Comparison of ENCODE assay signal across 9 cellular contexts in the genomic region with DNA sequence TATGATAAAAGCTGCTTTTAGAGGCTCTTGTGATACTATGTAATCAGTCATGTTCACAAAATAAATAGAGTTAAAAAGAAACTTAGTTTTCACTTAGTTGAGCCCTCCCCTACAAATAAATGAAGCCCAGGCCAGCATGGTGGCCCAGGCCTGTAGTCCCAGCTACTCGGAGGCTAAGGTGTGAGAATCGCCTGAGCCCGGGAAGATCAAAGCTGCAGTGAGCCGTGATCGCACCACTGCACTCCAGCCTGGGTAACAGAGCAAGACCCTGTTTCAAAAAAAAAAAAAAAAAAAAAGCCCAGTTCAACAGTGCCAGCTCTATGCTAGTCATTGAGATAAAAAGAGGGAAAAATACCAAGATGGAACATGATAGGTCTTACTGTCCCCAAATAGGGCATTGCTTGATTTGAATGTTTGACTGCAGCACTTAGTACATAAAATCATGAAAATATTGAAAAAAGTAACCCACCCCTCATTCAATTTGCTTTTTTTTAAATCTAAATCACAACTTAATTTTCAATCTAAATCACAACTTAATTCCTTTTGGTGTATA. TPM values are rescaled to one million over a fixed set of nuclear protein-coding genes. Genes with fewer than 3 reads are reported as not detected.
DNase-seq lines count a peak whose midpoint lies in the region; ATAC-seq, FAIRE-seq and TF ChIP-seq lines count a peak whose summit lies in the region.
"Had no signal": no experiment of that assay in that cellular context is flagged by ENCODE, and none has a peak within 500 bp of the region (broad histone marks: within the 10 kb centered on the region; RNA-seq: fewer than 3 reads in every experiment).

No MANE protein-coding gene starts in this region.

- no peaks in the 10 kb centered on the region for H3K27me3 ChIP-seq in GM23248 (replicated peaks; ENCODE audit: insufficient read depth)
- no peaks in the 10 kb centered on the region for H3K27me3 ChIP-seq in GM12878 (replicated peaks in 1 of 2; ENCODE audit: control insufficient read depth in 2 of 2, insufficient read depth in 2 of 2, low read length in 1 of 2)
- H3K27me3 ChIP-seq in mucosa of rectum (ENCODE audit: control insufficient read depth in 2 of 2, insufficient read depth in 2 of 2, low read length in 2 of 2): no peaks in the 10 kb centered on the region

- H3K4me1 ChIP-seq in A549 (peaks cover 13% of the 10 kb centered on the region), GM23248 (ENCODE audit: insufficient read depth) (peaks cover 10% of the 10 kb centered on the region), GM12878 (ENCODE audit: control insufficient read depth, insufficient read depth, low read length) (peaks cover 8% of the 10 kb centered on the region; the same call in 1 of the 2 replicates), mucosa of rectum (ENCODE audit: control insufficient read depth in 2 of 2, insufficient read depth in 2 of 2, low read length in 2 of 2) (peaks cover 9 to 10% of the 10 kb centered on the region in 2 donors)

- 91% methylated on average over 5 of the region's 5 CpGs for WGBS in A549 (ENCODE audit: missing lambda C conversion rate)
- 75 to 89% methylated on average over 5 of the region's 5 CpGs for WGBS in GM23248 (ENCODE audit: low coverage in 1 of 2, low lambda C conversion rate in 2 of 2, missing lambda C conversion rate in 2 of 2), 2 experiments
- WGBS in GM12878 (ENCODE audit: insufficient coverage, insufficient replicate concordance, low lambda C conversion rate, missing lambda C conversion rate): 9% methylated on average over 5 of the region's 5 CpGs

- POLR2A ChIA-PET in A549 (lab: Yijun Ruan, JAX) (no interaction called here), GM12878 (lab: Charles Lee) (interaction anchor here (0.6 to 2.4 kb wide), 5 partner anchors 9 to 1586 kb away, joined by 3 to 11 read pairs (median 6); a partner anchor contains a TSS)

- no peak overlapping the region for H3K27ac Mint-ChIP-seq in Calu3 (ENCODE audit: unreplicated experiment)

- H3K79me2 ChIP-seq in GM23248 (ENCODE audit: insufficient read depth) (peaks cover 56% of the 10 kb centered on the region), GM12878 (ENCODE audit: control insufficient read depth, insufficient read depth, low read length) (peaks cover 34% of the 10 kb centered on the region)

- no peaks in the 10 kb centered on the region for H3K27me3 Mint-ChIP-seq in Calu3 (ENCODE audit: unreplicated experiment)

- H4K20me1 ChIP-seq in GM23248 (ENCODE audit: insufficient read depth) (no peaks in the 10 kb centered on the region), GM12878 (ENCODE audit: control insufficient read depth, insufficient read depth) (no peaks in the 10 kb centered on the region)

- CTCF ChIA-PET in A549 (lab: Yijun Ruan, JAX): interaction anchor here (0.9 to 6.3 kb wide), 4 partner anchors 10 to 408 kb away, joined by 4 to 72 read pairs (median 14); a partner anchor contains a TSS
- CTCF ChIA-PET in GM12878 (lab: Yijun Ruan, JAX): interaction anchor here (1.4 to 9.9 kb wide), 6 partner anchors 11 to 197 kb away, joined by 3 to 163 read pairs (median 84); a partner anchor contains a TSS
- CTCF ChIA-PET in Calu3 (lab: Charles Lee): no interaction called here

- intact Hi-C loops in GM12878 (cut with micrococcal nuclease; ENCODE audit: unreplicated experiment): loop anchor here (5.0 kb wide), 4 partner anchors 120 to 520 kb away; a partner anchor contains a TSS
- intact Hi-C loops in Calu3 (cut with micrococcal nuclease; ENCODE audit: unreplicated experiment): loop anchor here (5.0 kb wide), 2 partner anchors 100 to 125 kb away; a partner anchor contains a TSS

- H3K36me3 Mint-ChIP-seq in Calu3 (ENCODE audit: insufficient read depth, unreplicated experiment): peaks cover 11% of the 10 kb centered on the region

- ATAC-seq in A549: no peak
- ATAC-seq in GM12878: peak; percentile 35

- H3K4me3 Mint-ChIP-seq in Calu3 (ENCODE audit: low read depth, unreplicated experiment): no peak overlapping the region

- TF ChIP-seq CTCF in A549 (IDR thresholded peaks at IDR 0.05): no peak
- no peak for TF ChIP-seq CTCF in GM12878 (IDR thresholded peaks at IDR 0.05 in 2 of 3, conservative IDR thresholded peaks at IDR 0.05 in 1 of 3; ENCODE audit: control insufficient read depth in 2 of 3, extremely low read depth in 1 of 3, insufficient read depth in 1 of 3, low read depth in 3 of 3, low read length in 3 of 3)
- no peak for TF ChIP-seq CTCF in Calu3 (IDR thresholded peaks at IDR 0.05; ENCODE audit: unreplicated experiment)

- no peak for TF ChIP-seq POLR2A in A549 (IDR thresholded peaks at IDR 0.05; ENCODE audit: low read length)
- TF ChIP-seq POLR2A in GM12878 (IDR thresholded peaks at IDR 0.05; ENCODE audit: low read depth, low read length): no peak

- H3K9ac ChIP-seq in GM23248 (peak overlapping the region; percentile 96), GM12878 (ENCODE audit: control insufficient read depth, insufficient read depth, low read length) (peak overlapping the region; percentile 99), mucosa of rectum (ENCODE audit: low read depth in 1 of 2, low read length in 2 of 2) (peak overlapping the region; percentile 98 to 100)

- peaks cover 10% of the 10 kb centered on the region for H3K36me3 ChIP-seq in GM23248 (ENCODE audit: low read depth)
- H3K36me3 ChIP-seq in GM12878 (ENCODE audit: control insufficient read depth in 2 of 2, insufficient read depth in 2 of 2, low read length in 1 of 2): peaks cover 0 to 9% of the 10 kb centered on the region in 2 experiments; a peak in 2 of 4 replicates
- peaks cover 18 to 25% of the 10 kb centered on the region in 2 donors for H3K36me3 ChIP-seq in mucosa of rectum (ENCODE audit: control insufficient read depth in 2 of 2, insufficient read depth in 2 of 2, low read length in 2 of 2)

- BruUV-seq in GM12878 (replicated peaks; lab: Mats Ljungman, UMichigan) (no TSS peak), Calu3 (replicated peaks; lab: Mats Ljungman, UMichigan) (no TSS peak)

- H3K4me2 ChIP-seq in A549 (peak overlapping the region; percentile 87), GM23248 (ENCODE audit: unreplicated experiment) (peak overlapping the region; percentile 88), GM12878 (ENCODE audit: control insufficient read depth, insufficient read depth) (peak overlapping the region; percentile 78)

- H3F3A ChIP-seq in GM23248 (ENCODE audit: insufficient read depth): no peaks in the 10 kb centered on the region

- RAD21 ChIA-PET in GM12878 (lab: Charles Lee; ENCODE audit: unreplicated experiment): interaction anchor here (0.7 to 2.3 kb wide), 7 partner anchors 11 to 409 kb away, joined by 3 to 14 read pairs (median 4); a partner anchor contains a TSS

- H3K9me3 ChIP-seq in A549: no peaks in the 10 kb centered on the region
- no peaks in the 10 kb centered on the region for H3K9me3 ChIP-seq in GM23248 (ENCODE audit: low read depth)
- no peaks in the 10 kb centered on the region for H3K9me3 ChIP-seq in GM12878 (replicated peaks; ENCODE audit: control insufficient read depth, insufficient read depth, low read length)
- H3K9me3 ChIP-seq in mucosa of rectum (ENCODE audit: control insufficient read depth in 2 of 2, low read length in 2 of 2): no peaks in the 10 kb centered on the region

- peak overlapping the region; percentile 78 for H3K4me3 ChIP-seq in A549
- H3K4me3 ChIP-seq in GM23248: peak overlapping the region; percentile 95
- H3K4me3 ChIP-seq in GM12878: peak overlapping the region; percentile 82
- peak overlapping the region in 1 of 2 donors; percentile 98 for H3K4me3 ChIP-seq in mucosa of rectum (ENCODE audit: low read length in 2 of 2)

- TF ChIP-seq EP300 in A549 (IDR thresholded peaks at IDR 0.05): no peak
- TF ChIP-seq EP300 in GM12878 (IDR thresholded peaks at IDR 0.05; ENCODE audit: borderline replicate concordance in 1 of 2, control insufficient read depth in 1 of 2, low read depth in 2 of 2, low read length in 2 of 2): no peak

- FAIRE-seq in A549 (lab: Jason Lieb, UNC): no peak
- FAIRE-seq in GM12878 (lab: Jason Lieb, UNC): no peak

- in situ Hi-C loops in GM23248 (cut with MboI): no loop called here
- in situ Hi-C loops in GM12878 (cut with MboI): no loop called here

- H3K4me1 Mint-ChIP-seq in Calu3 (ENCODE audit: low read depth, unreplicated experiment): peaks cover 8% of the 10 kb centered on the region

- SMC1A ChIA-PET in GM12878 (lab: Charles Lee; ENCODE audit: uncharacterized antibody, unreplicated experiment): interaction anchor here (0.7 to 6.9 kb wide), 7 partner anchors 12 to 126 kb away, joined by 3 to 71 read pairs (median 7); a partner anchor contains a TSS

- no peaks in the 10 kb centered on the region for H3K9me2 ChIP-seq in GM23248 (ENCODE audit: insufficient read depth)

- no peak for TF ChIP-seq RAD21 in A549 (conservative IDR thresholded peaks at IDR 0.05 in 1 of 2, IDR thresholded peaks at IDR 0.05 in 1 of 2)
- TF ChIP-seq RAD21 in GM12878 (IDR thresholded peaks at IDR 0.05; ENCODE audit: insufficient read depth, low read depth, low read length): no peak

- H2AFZ ChIP-seq in GM23248 (peak overlapping the region; percentile 99; the same call in 1 of the 2 replicates), GM12878 (ENCODE audit: control insufficient read depth, low read depth, low read length) (no peak overlapping the region)

- no peak for DNase-seq in A549 (ENCODE audit: low read depth in 1 of 2, low spot score in 1 of 2)
- DNase-seq in GM23248: no peak
- DNase-seq in GM12878 (ENCODE audit: low read depth, low spot score): no peak
- no peak for DNase-seq in Calu3
- DNase-seq in LoVo (ENCODE audit: low spot score): no peak
- DNase-seq in SKM-1 (lab: John Stamatoyannopoulos, UW; ENCODE audit: unreplicated experiment): no peak
- DNase-seq in KG1 (lab: John Stamatoyannopoulos, UW): no peak

- H3K9me3 Mint-ChIP-seq in Calu3 (ENCODE audit: low read depth, unreplicated experiment): no peaks in the 10 kb centered on the region
- H3K9me3 Mint-ChIP-seq: mesothelial cell of epicardium had no signal

- H3K27ac ChIP-seq in A549: no peak overlapping the region
- H3K27ac ChIP-seq in GM23248: no peak overlapping the region
- peak overlapping the region; percentile 93 for H3K27ac ChIP-seq in GM12878 (ENCODE audit: control insufficient read depth, insufficient read depth)
- no peak overlapping the region for H3K27ac ChIP-seq in mucosa of rectum (ENCODE audit: low read depth in 2 of 2, low read length in 2 of 2)

RNA-seq across cellular contexts. Expression of a gene that starts 1.5 kb away (rescaled TPM):
- 47.7 and 69.0 TPM in 2 replicates for polyA plus RNA-seq in A549 (2011; rRNA removed)
- 13.8 and 15.4 TPM in 2 replicates for polyA plus RNA-seq in A549 (2012; cell fraction: cytosol; rRNA removed)
- 3.8 and 7.1 TPM in 2 replicates for polyA plus RNA-seq in A549 (2012; cell fraction: nucleus; rRNA removed)
- 45.9 to 52.1 TPM (median 47.9 TPM) in 3 replicates for polyA plus RNA-seq in A549 (2017; fragmentation: RNase III; extraction: RNeasy Plus Mini Kit Qiagen cat#74134 plus additional on column Dnase treatment)
- polyA minus RNA-seq in A549 (2011; rRNA and poly(A)+ RNA removed): 10.5 and 12.0 TPM in 2 replicates
- total RNA-seq in GM23248 (2014; rRNA removed; shearing (Covaris generic)): 63.4 and 67.7 TPM in 2 replicates
- 54.4 and 61.7 TPM in 2 replicates for polyA plus RNA-seq in GM23248 (2016; fragmentation: Nextera tagmentation; extraction: Ambion mirVana)
- total RNA-seq in GM12878 (2013; cell fraction: nucleolus; rRNA removed): 26.2 and 27.2 TPM in 2 replicates
- total RNA-seq in GM12878 (2014; rRNA removed): 48.0 and 58.4 TPM in 2 replicates
- 71.5 and 79.3 TPM in 2 replicates for total RNA-seq in GM12878 (2014; rRNA removed; fragmentation: Illumina TruSeq; extraction: Trizol)
- total RNA-seq in GM12878 (2021): 39.5 and 43.2 TPM in 2 replicates
- polyA plus RNA-seq in GM12878 (2011; ENCODE audit: low read depth): 42.4 TPM
- 39.1 and 63.6 TPM in 2 replicates for polyA plus RNA-seq in GM12878 (2011; rRNA removed)
- polyA plus RNA-seq in GM12878 (2011; cell fraction: cytosol; rRNA removed): 12.1 and 12.3 TPM in 2 replicates
- 16.0 and 17.7 TPM in 2 replicates for polyA plus RNA-seq in GM12878 (2011; cell fraction: nucleus; rRNA removed)
- polyA plus RNA-seq in GM12878 (2012): 32.1 and 32.6 TPM in 2 replicates
- 89.8 and 119 TPM in 2 replicates for polyA plus RNA-seq in GM12878 (2014; fragmentation: Illumina TruSeq; extraction: Trizol)
- polyA plus RNA-seq in GM12878 (2014; fragmentation: Nextera tagmentation; extraction: Ambion mirVana): 10 to 100 TPM; 70.1 to 74.1 TPM
- 37.6 and 42.6 TPM in 2 replicates for polyA plus RNA-seq in GM12878 (2014; rRNA removed)
- polyA plus RNA-seq in GM12878 (2016; fragmentation: Nextera tagmentation; extraction: Ambion mirVana): 10 to 100 TPM; 77.4 to 82.1 TPM
- polyA minus RNA-seq in GM12878 (2011; rRNA and poly(A)+ RNA removed): 24.7 and 31.5 TPM in 2 replicates
- 21.3 and 31.0 TPM in 2 replicates for polyA minus RNA-seq in GM12878 (2011; cell fraction: cytosol; rRNA and poly(A)+ RNA removed)
- polyA minus RNA-seq in GM12878 (2011; cell fraction: nucleus; rRNA and poly(A)+ RNA removed): 13.3 and 16.4 TPM in 2 replicates
- total RNA-seq in Calu3 (2022): 29.1 and 30.7 TPM in 2 replicates

RNA-seq across cellular contexts. Expression of a gene that starts 11.7 kb away (rescaled TPM):
- polyA plus RNA-seq in A549 (2011; rRNA removed) (3.1 and 4.8 TPM in 2 replicates), A549 (2017; fragmentation: RNase III; extraction: RNeasy Plus Mini Kit Qiagen cat#74134 plus additional on column Dnase treatment) (1.7 to 2.3 TPM (median 2.2 TPM) in 3 replicates), GM23248 (2016; fragmentation: Nextera tagmentation; extraction: Ambion mirVana) (3.1 and 3.8 TPM in 2 replicates), GM12878 (2011; rRNA removed) (1.7 and 2.4 TPM in 2 replicates), GM12878 (2014; fragmentation: Illumina TruSeq; extraction: Trizol) (2.4 and 2.5 TPM in 2 replicates), GM12878 (2014; fragmentation: Nextera tagmentation; extraction: Ambion mirVana) (1 to 10 TPM; 1.3 to 2.9 TPM), GM12878 (2014; rRNA removed) (2.9 and 3.0 TPM in 2 replicates), GM12878 (2016; fragmentation: Nextera tagmentation; extraction: Ambion mirVana) (1 to 10 TPM; 1.9 to 3.3 TPM)
- 0.70 and 1.1 TPM in 2 replicates for polyA plus RNA-seq in A549 (2012; cell fraction: cytosol; rRNA removed)
- 0.58 and 0.69 TPM in 2 replicates for polyA plus RNA-seq in A549 (2012; cell fraction: nucleus; rRNA removed)
- polyA minus RNA-seq in A549 (2011; rRNA and poly(A)+ RNA removed): 3.3 and 4.4 TPM in 2 replicates
- 2.3 and 3.4 TPM in 2 replicates for total RNA-seq in GM23248 (2014; rRNA removed; shearing (Covaris generic))
- 19.2 and 21.8 TPM in 2 replicates for total RNA-seq in GM12878 (2013; cell fraction: nucleolus; rRNA removed)
- total RNA-seq in GM12878 (2014; rRNA removed) (3.9 and 4.1 TPM in 2 replicates), GM12878 (2014; rRNA removed; fragmentation: Illumina TruSeq; extraction: Trizol) (4.2 and 5.2 TPM in 2 replicates), GM12878 (2021) (1.7 and 2.0 TPM in 2 replicates), Calu3 (2022) (2.1 and 6.3 TPM in 2 replicates)
- 0.87 TPM for polyA plus RNA-seq in GM12878 (2011; ENCODE audit: low read depth)
- 0.33 and 0.67 TPM in 2 replicates for polyA plus RNA-seq in GM12878 (2011; cell fraction: cytosol; rRNA removed)
- polyA plus RNA-seq in GM12878 (2011; cell fraction: nucleus; rRNA removed): 1.4 and 1.5 TPM in 2 replicates
- polyA plus RNA-seq in GM12878 (2012): 1.5 and 1.7 TPM in 2 replicates
- 2.3 and 2.5 TPM in 2 replicates for polyA minus RNA-seq in GM12878 (2011; rRNA and poly(A)+ RNA removed)
- polyA minus RNA-seq in GM12878 (2011; cell fraction: cytosol; rRNA and poly(A)+ RNA removed): 0.40 and 1.4 TPM in 2 replicates
- 2.9 and 5.5 TPM in 2 replicates for polyA minus RNA-seq in GM12878 (2011; cell fraction: nucleus; rRNA and poly(A)+ RNA removed)
